In genomic region chr5:181223041-181223728, GRCh38 we compare ENCODE assay signal across 8 cellular contexts. TPM values are rescaled to one million over a fixed set of nuclear protein-coding genes. Genes with fewer than 3 reads are reported as not detected.
DNase-seq lines count a peak whose midpoint lies in the region; ATAC-seq lines count a peak whose summit lies in the region.

Gene TRIM41 (plus strand): TSS chr5:181223281. CDS start chr5:181224000, 719 bp downstream.

- ATAC-seq in GM19351 (IDR thresholded peaks at IDR 0.05; ENCODE audit: unreplicated experiment) (peak; percentile 62), HG03558 (IDR thresholded peaks at IDR 0.05; ENCODE audit: extremely low read depth, unreplicated experiment) (peak; percentile 41)

- DNase-seq in AG08396 (ENCODE audit: low spot score) = peak; percentile 92
- peak; percentile 96 for DNase-seq in activated CD4-positive, alpha-beta T cell treated with anti-CD3 and anti-CD28 coated beads, Interleukin-2, amount 50 U/mL, for 1 hour
- DNase-seq in effector memory CD4-positive, alpha-beta T cell = peak; percentile 94 to 95 (median 95)
- peak; percentile 100 for DNase-seq in mesenteric fat pad (ENCODE audit: low spot score)
- DNase-seq in stimulated activated CD8-positive, alpha-beta memory T cell treated with anti-CD3 and anti-CD28 coated beads, Interleukin-15, amount 100 ng/mL, for 48 hours (ENCODE audit: low read depth in 2 of 2) = peak; percentile 98 to 99
- no peak for DNase-seq in NCI-H510A (lab: John Stamatoyannopoulos, UW)

- H3K27ac ChIP-seq in effector memory CD4-positive, alpha-beta T cell (ENCODE audit: insufficient read depth, low read length, poor library complexity, severe bottlenecking) = peak within 1 kb of the TSS; percentile 97

- no peaks in the 10 kb centered on the region for H3K36me3 ChIP-seq in effector memory CD4-positive, alpha-beta T cell (ENCODE audit: control insufficient read depth, insufficient read depth, low read length)

- H3K27me3 ChIP-seq in effector memory CD4-positive, alpha-beta T cell (replicated peaks; ENCODE audit: control insufficient read depth, insufficient read depth, low read length, poor library complexity, severe bottlenecking) = no peaks in the 10 kb centered on the region

- H3K4me3 ChIP-seq in effector memory CD4-positive, alpha-beta T cell (ENCODE audit: insufficient read depth, low read depth, low read length, poor library complexity, severe bottlenecking) = peak within 1 kb of the TSS; percentile 74

- H3K4me1 ChIP-seq in effector memory CD4-positive, alpha-beta T cell (ENCODE audit: control insufficient read depth, insufficient read depth, low read length, poor library complexity, severe bottlenecking) = peaks cover 20% of the 10 kb centered on the region

- no peaks in the 10 kb centered on the region for H3K9me3 ChIP-seq in effector memory CD4-positive, alpha-beta T cell (ENCODE audit: control insufficient read depth, low read length)

RNA-seq across cellular contexts. Expression of gene TRIM41, which starts in this region (rescaled TPM):
- 22.1 TPM for total RNA-seq in mesenteric fat pad
